ENCODE assay signal across 1 cellular context in the genomic region with DNA sequence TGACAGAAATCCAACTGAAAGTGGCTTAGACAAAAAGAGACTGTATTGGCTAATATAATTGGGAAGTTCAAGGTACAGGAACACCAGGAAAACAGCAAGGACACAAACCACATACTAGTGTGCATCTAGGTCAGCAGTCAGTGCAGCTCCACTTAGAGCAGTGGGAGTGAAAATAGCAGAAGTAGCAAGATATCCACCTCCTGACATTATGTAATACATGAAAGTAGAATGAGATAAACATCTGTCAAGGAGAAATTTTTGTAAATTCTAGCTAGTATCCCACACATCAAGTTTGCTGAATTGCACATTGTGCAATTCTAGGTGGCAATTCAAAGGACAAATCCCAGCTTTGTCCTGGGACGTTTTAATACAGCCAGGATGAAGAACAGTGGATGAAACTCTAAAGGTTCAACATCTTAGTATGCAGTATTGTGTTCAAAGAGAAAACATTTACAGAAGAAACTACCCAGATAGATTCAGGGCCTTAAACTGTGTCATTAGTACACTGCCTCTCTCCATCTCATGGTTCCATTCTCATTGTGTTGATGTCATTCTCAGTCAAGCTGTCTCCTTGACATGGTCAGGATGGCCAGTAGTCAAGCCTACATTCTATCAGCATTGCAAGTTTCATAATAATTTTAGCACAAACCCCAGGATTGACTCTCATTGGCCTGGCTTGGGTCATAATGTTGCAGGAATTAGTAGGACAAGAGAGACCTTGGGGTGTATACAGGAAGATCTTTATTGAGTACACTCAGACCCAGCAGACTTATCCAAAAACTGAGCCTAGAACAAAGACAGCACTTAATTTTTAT.
TF ChIP-seq lines count a peak whose summit lies in the region.

No MANE protein-coding gene starts in this region.

TF ChIP-seq in HepG2, 621 proteins besides CTCF, POLR2A, EP300 and RAD21 (continued from another document):
- TF ChIP-seq, protein P1, sequence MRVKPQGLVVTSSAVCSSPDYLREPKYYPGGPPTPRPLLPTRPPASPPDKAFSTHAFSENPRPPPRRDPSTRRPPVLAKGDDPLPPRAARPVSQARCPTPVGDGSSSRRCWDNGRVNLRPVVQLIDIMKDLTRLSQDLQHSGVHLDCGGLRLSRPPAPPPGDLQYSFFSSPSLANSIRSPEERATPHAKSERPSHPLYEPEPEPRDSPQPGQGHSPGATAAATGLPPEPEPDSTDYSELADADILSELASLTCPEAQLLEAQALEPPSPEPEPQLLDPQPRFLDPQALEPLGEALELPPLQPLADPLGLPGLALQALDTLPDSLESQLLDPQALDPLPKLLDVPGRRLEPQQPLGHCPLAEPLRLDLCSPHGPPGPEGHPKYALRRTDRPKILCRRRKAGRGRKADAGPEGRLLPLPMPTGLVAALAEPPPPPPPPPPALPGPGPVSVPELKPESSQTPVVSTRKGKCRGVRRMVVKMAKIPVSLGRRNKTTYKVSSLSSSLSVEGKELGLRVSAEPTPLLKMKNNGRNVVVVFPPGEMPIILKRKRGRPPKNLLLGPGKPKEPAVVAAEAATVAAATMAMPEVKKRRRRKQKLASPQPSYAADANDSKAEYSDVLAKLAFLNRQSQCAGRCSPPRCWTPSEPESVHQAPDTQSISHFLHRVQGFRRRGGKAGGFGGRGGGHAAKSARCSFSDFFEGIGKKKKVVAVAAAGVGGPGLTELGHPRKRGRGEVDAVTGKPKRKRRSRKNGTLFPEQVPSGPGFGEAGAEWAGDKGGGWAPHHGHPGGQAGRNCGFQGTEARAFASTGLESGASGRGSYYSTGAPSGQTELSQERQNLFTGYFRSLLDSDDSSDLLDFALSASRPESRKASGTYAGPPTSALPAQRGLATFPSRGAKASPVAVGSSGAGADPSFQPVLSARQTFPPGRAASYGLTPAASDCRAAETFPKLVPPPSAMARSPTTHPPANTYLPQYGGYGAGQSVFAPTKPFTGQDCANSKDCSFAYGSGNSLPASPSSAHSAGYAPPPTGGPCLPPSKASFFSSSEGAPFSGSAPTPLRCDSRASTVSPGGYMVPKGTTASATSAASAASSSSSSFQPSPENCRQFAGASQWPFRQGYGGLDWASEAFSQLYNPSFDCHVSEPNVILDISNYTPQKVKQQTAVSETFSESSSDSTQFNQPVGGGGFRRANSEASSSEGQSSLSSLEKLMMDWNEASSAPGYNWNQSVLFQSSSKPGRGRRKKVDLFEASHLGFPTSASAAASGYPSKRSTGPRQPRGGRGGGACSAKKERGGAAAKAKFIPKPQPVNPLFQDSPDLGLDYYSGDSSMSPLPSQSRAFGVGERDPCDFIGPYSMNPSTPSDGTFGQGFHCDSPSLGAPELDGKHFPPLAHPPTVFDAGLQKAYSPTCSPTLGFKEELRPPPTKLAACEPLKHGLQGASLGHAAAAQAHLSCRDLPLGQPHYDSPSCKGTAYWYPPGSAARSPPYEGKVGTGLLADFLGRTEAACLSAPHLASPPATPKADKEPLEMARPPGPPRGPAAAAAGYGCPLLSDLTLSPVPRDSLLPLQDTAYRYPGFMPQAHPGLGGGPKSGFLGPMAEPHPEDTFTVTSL (CRISPR knock-in tag; IDR thresholded peaks at IDR 0.05; ENCODE audit: borderline replicate concordance): peak; percentile 50; the same call in 1 of the 2 replicates
- TF ChIP-seq SOX13 (IDR thresholded peaks at IDR 0.05) (no peak), SOX13 (CRISPR knock-in tag; conservative IDR thresholded peaks at IDR 0.05 in 1 of 2, IDR thresholded peaks at IDR 0.05 in 1 of 2) (peak in 1 of 2 experiments; percentile 61; a peak in 1 of 4 replicates), ZNF292 (CRISPR knock-in tag; IDR thresholded peaks at IDR 0.05; ENCODE audit: borderline replicate concordance, low read depth) (peak; percentile 37; the same call in 1 of the 2 replicates), ZNF597 (CRISPR knock-in tag; IDR thresholded peaks at IDR 0.05) (no peak), CENPX (CRISPR knock-in tag; IDR thresholded peaks at IDR 0.05) (no peak), ISL2 (CRISPR knock-in tag; IDR thresholded peaks at IDR 0.05) (0 out of 2 replicates have a peak, but pooled peaks have one; percentile 37), ZNF441 (CRISPR knock-in tag; IDR thresholded peaks at IDR 0.05; ENCODE audit: borderline replicate concordance) (no peak), ZNF543 (CRISPR knock-in tag; IDR thresholded peaks at IDR 0.05) (0 out of 2 replicates have a peak, but pooled peaks have one; percentile 58), ONECUT2 (CRISPR knock-in tag; IDR thresholded peaks at IDR 0.05) (no peak), ZNF780A (CRISPR knock-in tag; IDR thresholded peaks at IDR 0.05) (no peak), ZNF235 (CRISPR knock-in tag; IDR thresholded peaks at IDR 0.05; ENCODE audit: borderline replicate concordance) (no peak), TBX2 (CRISPR knock-in tag; IDR thresholded peaks at IDR 0.05; ENCODE audit: borderline replicate concordance) (no peak), ZFP36L1 (CRISPR knock-in tag; IDR thresholded peaks at IDR 0.05) (no peak), ZMYM2 (CRISPR knock-in tag; IDR thresholded peaks at IDR 0.05) (no peak), MTF2 (CRISPR knock-in tag; IDR thresholded peaks at IDR 0.05; ENCODE audit: borderline replicate concordance) (no peak), IKZF4 (CRISPR knock-in tag; IDR thresholded peaks at IDR 0.05; ENCODE audit: borderline replicate concordance, low read depth, not compliant biosample characterization) (no peak), KMT2A (CRISPR knock-in tag; IDR thresholded peaks at IDR 0.05) (no peak)
- TF ChIP-seq, protein P2, sequence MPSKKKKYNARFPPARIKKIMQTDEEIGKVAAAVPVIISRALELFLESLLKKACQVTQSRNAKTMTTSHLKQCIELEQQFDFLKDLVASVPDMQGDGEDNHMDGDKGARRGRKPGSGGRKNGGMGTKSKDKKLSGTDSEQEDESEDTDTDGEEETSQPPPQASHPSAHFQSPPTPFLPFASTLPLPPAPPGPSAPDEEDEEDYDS (CRISPR knock-in tag; IDR thresholded peaks at IDR 0.05): 0 out of 2 replicates have a peak, but pooled peaks have one; percentile 12
TF ChIP-seq in HepG2: peak in this region for 33.
